8 cellular contexts compared by ENCODE assay signal in genomic region chr1:110879758-110880606, GRCh38. TPM values are rescaled to one million over a fixed set of nuclear protein-coding genes. Genes with fewer than 3 reads are reported as not detected.
DNase-seq lines count a peak whose midpoint lies in the region; ATAC-seq and TF ChIP-seq lines count a peak whose summit lies in the region.

No MANE protein-coding gene starts in this region.

- ATAC-seq in GM18498 (IDR thresholded peaks at IDR 0.05; ENCODE audit: unreplicated experiment) = peak; percentile 56
- peak; percentile 48 for ATAC-seq in HG02623 (IDR thresholded peaks at IDR 0.05; ENCODE audit: unreplicated experiment)
- peak; percentile 57 for ATAC-seq in activated naive CD8-positive, alpha-beta T cell treated with anti-CD3 and anti-CD28 coated beads, Interleukin-2, amount 10 ng/mL, durations not matched to agents 7 days and 5 days (ENCODE audit: low read depth)
- ATAC-seq in Right ventricle myocardium inferior = no peak

- H3K27ac Mint-ChIP-seq in activated naive CD8-positive, alpha-beta T cell treated with anti-CD3 and anti-CD28 coated beads, Interleukin-2, amount 10 ng/mL, durations not matched to agents 7 days and 5 days = peak overlapping the region; percentile 98

- TF ChIP-seq CTCF in Peyer's patch (IDR thresholded peaks at IDR 0.05) = no peak
- no peak for TF ChIP-seq CTCF in BE2C (IDR thresholded peaks at IDR 0.05; ENCODE audit: low read depth, low read length)

- no peaks in the 10 kb centered on the region for H3K27me3 Mint-ChIP-seq in activated naive CD8-positive, alpha-beta T cell treated with anti-CD3 and anti-CD28 coated beads, Interleukin-2, amount 10 ng/mL, durations not matched to agents 7 days and 5 days

- peak overlapping the region; percentile 29 to 78 (median 48) for H3K27ac ChIP-seq in Peyer's patch

- peak in 1 of 2 donors; percentile 32 for TF ChIP-seq POLR2A in Peyer's patch (IDR thresholded peaks at IDR 0.05)

- DNase-seq in Peyer's patch = peak in 1 of 3 donors; percentile 66
- DNase-seq in activated naive CD8-positive, alpha-beta T cell treated with anti-CD3 and anti-CD28 coated beads, Interleukin-2, amount 10 ng/mL, durations not matched to agents 7 days and 5 days = no peak
- peak; percentile 40 for DNase-seq in stimulated activated CD8-positive, alpha-beta memory T cell treated with anti-CD3 and anti-CD28 coated beads, Interleukin-12 subunit alpha, Interleukin-12 subunit beta, amount 100 ng/mL, for 4 hours (ENCODE audit: low read depth)
- no peak for DNase-seq in hepatic stellate cell (ENCODE audit: low spot score)
- DNase-seq in BE2C = no peak
- no peak for DNase-seq in Right ventricle myocardium inferior (ENCODE audit: missing footprints)

- H3K27me3 ChIP-seq in Peyer's patch = no peaks in the 10 kb centered on the region
- H3K27me3 ChIP-seq in BE2C = peaks cover 19% of the 10 kb centered on the region

- no peaks in the 10 kb centered on the region for H3K9me3 Mint-ChIP-seq in activated naive CD8-positive, alpha-beta T cell treated with anti-CD3 and anti-CD28 coated beads, Interleukin-2, amount 10 ng/mL, durations not matched to agents 7 days and 5 days

- peaks cover 61% of the 10 kb centered on the region for H3K4me1 Mint-ChIP-seq in activated naive CD8-positive, alpha-beta T cell treated with anti-CD3 and anti-CD28 coated beads, Interleukin-2, amount 10 ng/mL, durations not matched to agents 7 days and 5 days

- H3K36me3 Mint-ChIP-seq in activated naive CD8-positive, alpha-beta T cell treated with anti-CD3 and anti-CD28 coated beads, Interleukin-2, amount 10 ng/mL, durations not matched to agents 7 days and 5 days = peaks cover 36% of the 10 kb centered on the region

- POLR2A ChIA-PET in activated naive CD8-positive, alpha-beta T cell treated with anti-CD3 and anti-CD28 coated beads, Interleukin-2, amount 10 ng/mL, durations not matched to agents 7 days and 5 days (lab: Charles Lee) = interaction anchor here (0.8 to 2.6 kb wide), 8 partner anchors 8 to 320 kb away, joined by 3 to 14 read pairs (median 4); partner anchors contain the start of genes DENND2D and LRIF1

- peak overlapping the region in 1 of 4 donors; percentile 14 for H3K4me3 ChIP-seq in Peyer's patch
- H3K4me3 ChIP-seq in BE2C (ENCODE audit: low read depth, low read length) = no peak overlapping the region

- H3K36me3 ChIP-seq in Peyer's patch (no peaks in the 10 kb centered on the region), BE2C (no peaks in the 10 kb centered on the region)

- peak overlapping the region; percentile 86 for H3K4me3 Mint-ChIP-seq in activated naive CD8-positive, alpha-beta T cell treated with anti-CD3 and anti-CD28 coated beads, Interleukin-2, amount 10 ng/mL, durations not matched to agents 7 days and 5 days

- H3K9me3 ChIP-seq in Peyer's patch (no peaks in the 10 kb centered on the region), BE2C (no peaks in the 10 kb centered on the region)

- H3K4me1 ChIP-seq in Peyer's patch (peaks cover 0 to 14% (median 5%) of the 10 kb centered on the region in 4 donors), BE2C (no peaks in the 10 kb centered on the region)

- intact Hi-C loops in Right ventricle myocardium inferior (cut with DNase I) = no loop called here

RNA-seq across cellular contexts. Expression of gene CD53, which starts 7.0 kb away (rescaled TPM):
- total RNA-seq in Peyer's patch (100 to 1,000 TPM in 1 of 4 donors, 10 to 100 TPM in 2, 1 to 10 TPM in 1; 6.9 to 166 (median 33.3) TPM), Right ventricle myocardium inferior (17.2 TPM)
- total RNA-seq in activated naive CD8-positive, alpha-beta T cell treated with anti-CD3 and anti-CD28 coated beads, Interleukin-2, amount 10 ng/mL, durations not matched to agents 7 days and 5 days = 100 to 1,000 TPM; 410 to 415 TPM
- 0.82 TPM for polyA plus RNA-seq in BE2C (2012; ENCODE audit: insufficient read depth, insufficient read length, low read depth)
